8 cellular contexts compared by ENCODE assay signal in genomic region chr4:147683717-147684700, GRCh38. TPM values are rescaled to one million over a fixed set of nuclear protein-coding genes. Genes with fewer than 3 reads are reported as not detected.
DNase-seq lines count a peak whose midpoint lies in the region; ATAC-seq and TF ChIP-seq lines count a peak whose summit lies in the region.

PRMT9 (minus strand) TSS chr4:147684163; CDS start chr4:147683987, 176 bp downstream.

- intact Hi-C loops in ascending aorta (cut with DNase I) (loop anchor here (2.0 to 10.0 kb wide), 2 partner anchors 49 to 761 kb away; partner anchors contain the start of genes ARHGAP10 and NR3C2), right cardiac atrium (cut with DNase I) (no loop called here), uterus (cut with DNase I; ENCODE audit: low total_unique reads) (no loop called here)

- peaks cover 23% of the 10 kb centered on the region for H3K4me1 Mint-ChIP-seq in T-helper 17 cell

- H3K27ac ChIP-seq in ascending aorta (peak within 1 kb of the TSS; percentile 85 to 87), right cardiac atrium (ENCODE audit: low read length) (peak within 1 kb of the TSS; percentile 85), uterus (peak within 1 kb of the TSS; percentile 85 to 91)

- DNase-seq in NCI-H1436 (lab: John Stamatoyannopoulos, UW) (peak; percentile 77), T-helper 17 cell (peak; percentile 76 to 81 (median 80)), ascending aorta (ENCODE audit: low spot score in 2 of 2) (peak; percentile 43 to 94), right cardiac atrium (peak; percentile 94 to 97 (median 97)), pulmonary artery endothelial cell (ENCODE audit: low read depth, low spot score) (peak; percentile 64), uterus (peak; percentile 86 to 91)

- TF ChIP-seq CTCF in ascending aorta (IDR thresholded peaks at IDR 0.05) (no peak), uterus (IDR thresholded peaks at IDR 0.05) (no peak)

- peaks cover 8% of the 10 kb centered on the region for H3K27me3 Mint-ChIP-seq in T-helper 17 cell

- peaks cover 4% of the 10 kb centered on the region for H3K36me3 Mint-ChIP-seq in T-helper 17 cell (ENCODE audit: low read depth)

- peak; percentile 98 for ATAC-seq in HG02840 (IDR thresholded peaks at IDR 0.05; ENCODE audit: low FRiP score, unreplicated experiment)
- ATAC-seq in T-helper 17 cell, result peak; percentile 98
- ATAC-seq in right cardiac atrium, result peak; percentile 100

- peak within 1 kb of the TSS; percentile 97 for H3K27ac Mint-ChIP-seq in T-helper 17 cell

- WGBS in right cardiac atrium, result under 1% methylated on average over 69 of the region's 69 CpGs

- H3K27me3 ChIP-seq in ascending aorta, result no peaks in the 10 kb centered on the region
- no peaks in the 10 kb centered on the region for H3K27me3 ChIP-seq in right cardiac atrium (ENCODE audit: control insufficient read depth, insufficient read depth)
- no peaks in the 10 kb centered on the region for H3K27me3 ChIP-seq in uterus

- peaks cover 6 to 8% of the 10 kb centered on the region in 2 donors for H3K36me3 ChIP-seq in ascending aorta
- H3K36me3 ChIP-seq in uterus, result no peaks in the 10 kb centered on the region

- H3K4me1 ChIP-seq in ascending aorta (peaks cover 0 to 10% of the 10 kb centered on the region in 2 donors), right cardiac atrium (ENCODE audit: control insufficient read depth, insufficient read depth, low read length) (no peaks in the 10 kb centered on the region), uterus (peaks cover 0 to 7% of the 10 kb centered on the region in 2 donors)

- TF ChIP-seq POLR2A in GM15510 (IDR thresholded peaks at IDR 0.05; ENCODE audit: borderline replicate concordance, extremely low read depth, insufficient read length) (peak; percentile 98), uterus (IDR thresholded peaks at IDR 0.05) (peak; percentile 87 to 89)

- H3K9me3 ChIP-seq in T-helper 17 cell (ENCODE audit: control insufficient read depth, low read length, poor library complexity, severe bottlenecking), result no peaks in the 10 kb centered on the region
- H3K9me3 ChIP-seq in ascending aorta, result no peaks in the 10 kb centered on the region
- H3K9me3 ChIP-seq in right cardiac atrium (ENCODE audit: control insufficient read depth, low read length), result no peaks in the 10 kb centered on the region
- no peaks in the 10 kb centered on the region for H3K9me3 ChIP-seq in uterus

- H3K4me3 ChIP-seq in ascending aorta (peak within 1 kb of the TSS; percentile 84 to 94), right cardiac atrium (ENCODE audit: low read length) (peak within 1 kb of the TSS; percentile 77), uterus (peak within 1 kb of the TSS; percentile 74 to 82)

- H3K4me3 Mint-ChIP-seq in T-helper 17 cell, result peak within 1 kb of the TSS; percentile 97

RNA-seq across cellular contexts. Expression of gene PRMT9, which starts in this region (rescaled TPM):
- total RNA-seq in T-helper 17 cell (10 to 100 TPM; 13.9 to 21.3 TPM), ascending aorta (1.6 TPM), right cardiac atrium (1 to 10 TPM; 5.6 to 7.1 (median 6.4) TPM), pulmonary artery endothelial cell (10.3 and 11.0 TPM in 2 replicates), uterus (10 to 100 TPM in 3 of 4 donors, 1 to 10 TPM in 1; 3.5 to 63.3 (median 25.6) TPM)
- polyA plus RNA-seq in right cardiac atrium, result 4.9 TPM

Comparison
In these comparisons a context has a peak if more than half of its experiments do, and no peak if none do; other contexts are left out.
1. Peak in every context shown above with its lines: DNase-seq, ATAC-seq, H3K4me3 ChIP-seq and H3K27ac ChIP-seq.